ENCODE assay signal across 1 cellular context in the genomic region with DNA sequence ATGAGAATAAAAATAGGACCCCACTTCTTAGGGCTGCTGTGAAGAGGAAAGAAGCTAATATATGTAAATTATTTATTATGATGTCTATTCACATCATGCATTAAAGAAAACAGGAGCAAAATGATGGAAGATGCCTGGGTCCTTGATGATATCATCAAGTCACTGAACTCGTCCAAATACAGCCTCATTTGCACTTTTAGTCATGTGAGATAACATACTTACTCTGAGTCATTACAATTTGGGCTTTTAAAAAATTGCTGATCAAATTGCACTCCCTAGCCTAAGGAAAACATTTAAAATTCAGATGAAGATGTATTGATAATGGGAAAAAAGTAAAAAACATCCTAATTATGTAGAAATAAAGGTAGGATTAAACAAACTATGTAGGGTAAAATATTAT.
A peak's percentile ranks its signal among the peaks of the same experiment; 100 is the strongest.
TF ChIP-seq lines count a peak whose summit lies in the region.

No MANE protein-coding gene starts in this region.

TF ChIP-seq in K562, 482 proteins besides CTCF, POLR2A, EP300 and RAD21 (continued from another document):
- TF ChIP-seq ATF3 (IDR thresholded peaks at IDR 0.05) (peak; percentile 56), ATF3 (CRISPR knock-in tag; conservative IDR thresholded peaks at IDR 0.05) (no peak)
